24 cellular contexts compared by ENCODE assay signal in genomic region chr18:21056545-21056944, GRCh38.
"Had no signal": no experiment of that assay in that cellular context is flagged by ENCODE, and none has a peak within 500 bp of the region (broad histone marks: within the 10 kb centered on the region; RNA-seq: fewer than 3 reads in every experiment).

No MANE protein-coding gene starts in this region.

- DNase-seq: Kasumi-1, MV-4-11, NCI-H1048, NCI-H1105, NCI-H1417, NCI-H1436 treated with DMSO at 0.1 percent for 48 hours, NCI-H1694 treated with DMSO at 0.1 percent for 48 hours, NCI-H2029, NCI-H2081 treated with DMSO at 0.1 percent for 48 hours, NCI-H2171, NCI-H226, NCI-H446, NCI-H510A, NCI-H524 treated with DMSO at 0.1 percent for 48 hours, NCI-H69, NCI-H774, RPMI8226, SHP77, SK-N-SH, SW 1271 had no signal

- H3K9me3 ChIP-seq: SK-N-SH had no signal

- H3K27ac ChIP-seq: HL-60, KMS-11 had no signal

- H3K4me3 ChIP-seq: K562 had no signal

- FAIRE-seq: HTR-8/SVneo, K562 had no signal

- ATAC-seq: K562 had no signal
